ENCODE assay signal across 9 cellular contexts in genomic region chr16:68756250-68757051, GRCh38. TPM values are rescaled to one million over a fixed set of nuclear protein-coding genes. Genes with fewer than 3 reads are reported as not detected.
DNase-seq lines count a peak whose midpoint lies in the region; ATAC-seq and TF ChIP-seq lines count a peak whose summit lies in the region.
"Had no signal": no experiment of that assay in that cellular context is flagged by ENCODE, and none has a peak within 500 bp of the region (broad histone marks: within the 10 kb centered on the region; RNA-seq: fewer than 3 reads in every experiment).

No MANE protein-coding gene starts in this region.

- 66 to 74% (median 68%) methylated on average over 13 of the region's 13 CpGs for WGBS in psoas muscle, 3 donors

- POLR2A ChIA-PET in RWPE1 (lab: Yijun Ruan, JAX; ENCODE audit: low non-redundant PET), result no interaction called here

- H3K4me1 ChIP-seq in endocrine pancreas (ENCODE audit: control insufficient read depth, insufficient read depth, low read length) (peaks cover 13% of the 10 kb centered on the region), psoas muscle (no peaks in the 10 kb centered on the region)

- intact Hi-C loops in natural killer cell (cut with micrococcal nuclease), result no loop called here
- intact Hi-C loops in psoas muscle (cut with DNase I), result no loop called here

- TF ChIP-seq CTCF in natural killer cell (IDR thresholded peaks at IDR 0.05) (no peak), RWPE1 (conservative IDR thresholded peaks at IDR 0.05; ENCODE audit: low read depth) (no peak), psoas muscle (IDR thresholded peaks at IDR 0.05) (no peak)

- H3K4me1 Mint-ChIP-seq in natural killer cell treated with Interleukin-12 subunit alpha and Interleukin-12 subunit beta and Interleukin-15 and Interleukin-18, amount 100 ng/mL, for 72 hours (ENCODE audit: low read depth in 2 of 2), result peaks cover 13 to 21% of the 10 kb centered on the region in 2 donors
- peaks cover 8 to 15% of the 10 kb centered on the region in 2 donors for H3K4me1 Mint-ChIP-seq in natural killer cell

- H3K9ac ChIP-seq in endocrine pancreas (ENCODE audit: control insufficient read depth, insufficient read depth, low read length), result peak overlapping the region; percentile 67

- CTCF ChIA-PET in RWPE1 (lab: Yijun Ruan, JAX), result interaction anchor here (0.6 to 0.8 kb wide), 2 partner anchors 166 to 191 kb away, joined by 3 read pairs; no protein-coding TSS in a partner anchor

- no peaks in the 10 kb centered on the region for H3K36me3 Mint-ChIP-seq in natural killer cell treated with Interleukin-12 subunit alpha and Interleukin-12 subunit beta and Interleukin-15 and Interleukin-18, amount 100 ng/mL, for 72 hours
- H3K36me3 Mint-ChIP-seq in natural killer cell, result no peaks in the 10 kb centered on the region
- H3K36me3 Mint-ChIP-seq: brain had no signal

- ATAC-seq in natural killer cell treated with Interleukin-12 subunit alpha and Interleukin-12 subunit beta and Interleukin-15 and Interleukin-18, amount 100 ng/mL, for 72 hours, result peak; percentile 67 to 70
- no peak for ATAC-seq in natural killer cell
- peak; percentile 60 for ATAC-seq in HG03103 (IDR thresholded peaks at IDR 0.05; ENCODE audit: low read depth, unreplicated experiment)
- ATAC-seq in psoas muscle, result no peak

- H3K9me3 ChIP-seq in endocrine pancreas (ENCODE audit: control insufficient read depth, low read length) (no peaks in the 10 kb centered on the region), psoas muscle (no peaks in the 10 kb centered on the region)

- peak overlapping the region in 1 of 2 donors; percentile 36 for H3K27ac Mint-ChIP-seq in natural killer cell treated with Interleukin-12 subunit alpha and Interleukin-12 subunit beta and Interleukin-15 and Interleukin-18, amount 100 ng/mL, for 72 hours
- no peak overlapping the region for H3K27ac Mint-ChIP-seq in natural killer cell

- H3K4me3 ChIP-seq in endocrine pancreas (ENCODE audit: control insufficient read depth, insufficient read depth, low read length), result no peak overlapping the region
- no peak overlapping the region for H3K4me3 ChIP-seq in psoas muscle

- H3K27me3 ChIP-seq in endocrine pancreas (ENCODE audit: control insufficient read depth, insufficient read depth, low read length), result no peaks in the 10 kb centered on the region
- peaks cover 0 to 3% (median 0%) of the 10 kb centered on the region in 3 donors for H3K27me3 ChIP-seq in psoas muscle (ENCODE audit: insufficient read depth in 3 of 3, low read length in 2 of 3)

- H3K9me3 Mint-ChIP-seq in natural killer cell treated with Interleukin-12 subunit alpha and Interleukin-12 subunit beta and Interleukin-15 and Interleukin-18, amount 100 ng/mL, for 72 hours, result no peaks in the 10 kb centered on the region
- no peaks in the 10 kb centered on the region for H3K9me3 Mint-ChIP-seq in natural killer cell
- H3K9me3 Mint-ChIP-seq: brain had no signal

- H3K27ac ChIP-seq in RWPE1 (peak overlapping the region; percentile 35), psoas muscle (no peak overlapping the region)

- peaks cover 9 to 16% of the 10 kb centered on the region in 2 donors for H3K27me3 Mint-ChIP-seq in natural killer cell treated with Interleukin-12 subunit alpha and Interleukin-12 subunit beta and Interleukin-15 and Interleukin-18, amount 100 ng/mL, for 72 hours
- H3K27me3 Mint-ChIP-seq in natural killer cell (ENCODE audit: low read depth in 2 of 2), result no peaks in the 10 kb centered on the region

- DNase-seq in natural killer cell treated with Interleukin-12 subunit alpha and Interleukin-12 subunit beta and Interleukin-15 and Interleukin-18, amount 100 ng/mL, for 72 hours (ENCODE audit: low spot score), result no peak
- DNase-seq in natural killer cell (no peak), RWPE1 (ENCODE audit: low spot score) (peak; percentile 97), psoas muscle (no peak)
- peak; percentile 39 to 67 for DNase-seq in stimulated activated CD8-positive, alpha-beta memory T cell treated with anti-CD3 and anti-CD28 coated beads, Interleukin-2, amount 100 ng/mL, for 48 hours (ENCODE audit: low read depth in 2 of 2)
- no peak for DNase-seq in effector CD4-positive, alpha-beta T cell

- H3K36me3 ChIP-seq in endocrine pancreas (ENCODE audit: control insufficient read depth, insufficient read depth, low read length), result no peaks in the 10 kb centered on the region
- no peaks in the 10 kb centered on the region for H3K36me3 ChIP-seq in psoas muscle (ENCODE audit: insufficient read depth in 1 of 2, low read depth in 1 of 2)

- no peak overlapping the region for H3K4me3 Mint-ChIP-seq in natural killer cell treated with Interleukin-12 subunit alpha and Interleukin-12 subunit beta and Interleukin-15 and Interleukin-18, amount 100 ng/mL, for 72 hours
- H3K4me3 Mint-ChIP-seq in natural killer cell, result no peak overlapping the region
- H3K4me3 Mint-ChIP-seq: brain had no signal

RNA-seq across cellular contexts. Expression of gene CDH1, which starts 19.4 kb away (rescaled TPM):
- under 1 TPM; 0.38 to 0.59 TPM for total RNA-seq in natural killer cell treated with Interleukin-12 subunit alpha and Interleukin-12 subunit beta and Interleukin-15 and Interleukin-18, amount 100 ng/mL, for 72 hours
- total RNA-seq in natural killer cell, result under 1 TPM in 1 of 3 donors, not detected in 2; 0.50 TPM
- total RNA-seq in psoas muscle, result under 1 TPM in 2 of 4 donors, not detected in 2; 0.24 to 0.63 TPM
- under 1 TPM; 0.04 to 0.09 (median 0.06) TPM for polyA plus RNA-seq in psoas muscle

Comparison
In these comparisons a context has a peak if more than half of its experiments do, and no peak if none do; other contexts are left out.
1. ATAC-seq: peak in natural killer cell treated with Interleukin-12 subunit alpha and Interleukin-12 subunit beta and Interleukin-15 and Interleukin-18, amount 100 ng/mL, for 72 hours (2 of 2) and HG03103 (single experiment); none in natural killer cell (0 of 3) and psoas muscle (0 of 4).
2. DNase-seq: peak in RWPE1 (single experiment) and stimulated activated CD8-positive, alpha-beta memory T cell treated with anti-CD3 and anti-CD28 coated beads, Interleukin-2, amount 100 ng/mL, for 48 hours (2 of 2); none in natural killer cell treated with Interleukin-12 subunit alpha and Interleukin-12 subunit beta and Interleukin-15 and Interleukin-18, amount 100 ng/mL, for 72 hours (single experiment), natural killer cell (single experiment), psoas muscle (0 of 2) and effector CD4-positive, alpha-beta T cell (single experiment).